Comparison of ENCODE assay signal across 10 cellular contexts in the genomic region with DNA sequence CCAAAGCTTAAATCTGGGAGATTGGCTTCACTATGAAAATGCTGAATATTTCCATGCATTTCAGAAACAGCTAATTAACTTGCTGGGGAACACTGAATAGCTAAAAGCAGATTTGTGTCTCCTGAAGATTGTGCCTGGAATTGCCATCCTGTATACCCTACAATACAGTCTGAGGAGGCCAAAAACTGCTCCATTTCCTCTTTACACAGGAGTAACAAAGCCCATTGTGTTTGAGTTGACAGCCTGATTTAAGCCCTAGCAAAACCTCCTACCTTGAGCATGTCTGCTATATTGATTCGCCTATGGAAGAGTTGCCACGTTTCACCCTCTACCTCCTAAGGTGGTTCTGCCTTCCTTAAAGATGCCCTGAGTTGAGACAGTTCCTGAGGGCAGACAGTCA. TPM values are rescaled to one million over a fixed set of nuclear protein-coding genes. Genes with fewer than 3 reads are reported as not detected.
DNase-seq lines count a peak whose midpoint lies in the region; ATAC-seq and TF ChIP-seq lines count a peak whose summit lies in the region.
"Had no signal": no experiment of that assay in that cellular context is flagged by ENCODE, and none has a peak within 500 bp of the region (broad histone marks: within the 10 kb centered on the region; RNA-seq: fewer than 3 reads in every experiment).

No MANE protein-coding gene starts in this region.

- DNase-seq in BE2C = no peak
- DNase-seq in HFF-Myc (ENCODE audit: extremely low read depth, low read depth) = no peak
- no peak for DNase-seq in activated T-helper 1 cell treated with anti-CD3 and anti-CD28 coated beads, Interleukin-12 subunit alpha, Interleukin-12 subunit beta, Interleukin-2, Interleukin-4 antibody, amounts not matched to agents 30 ng/mL and 10 ng/mL and 1 ng/mL, durations not matched to agents 14 hours and 24 hours and 36 hours (ENCODE audit: low spot score)
- no peak for DNase-seq in inferior parietal cortex (ENCODE audit: extremely low spot score)
- DNase-seq: stimulated activated CD4-positive, alpha-beta T cell treated with anti-CD3 and anti-CD28 coated beads, Interleukin-12 subunit alpha, Interleukin-12 subunit beta, amount 100 ng/mL, for 4 hours had no signal

- intact Hi-C loops in activated T-helper 1 cell treated with anti-CD3 and anti-CD28 coated beads, Interleukin-12 subunit alpha, Interleukin-12 subunit beta, Interleukin-2, Interleukin-4 antibody, amounts not matched to agents 30 ng/mL and 10 ng/mL and 1 ng/mL, durations not matched to agents 14 hours and 24 hours and 36 hours (cut with micrococcal nuclease) = loop anchor here (1.0 to 5.0 kb wide), 8 partner anchors 33 to 550 kb away; a partner anchor contains a TSS

- H3K4me1 ChIP-seq in BE2C = no peaks in the 10 kb centered on the region; the same call in 1 of the 2 replicates
- peaks cover 0 to 18% of the 10 kb centered on the region in 2 donors for H3K4me1 ChIP-seq in muscle layer of duodenum (ENCODE audit: control insufficient read depth in 1 of 2, insufficient read depth in 2 of 2, low read length in 2 of 2)

- peaks cover 57% of the 10 kb centered on the region for H3K27me3 Mint-ChIP-seq in activated T-helper 1 cell treated with anti-CD3 and anti-CD28 coated beads, Interleukin-12 subunit alpha, Interleukin-12 subunit beta, Interleukin-2, Interleukin-4 antibody, amounts not matched to agents 30 ng/mL and 10 ng/mL and 1 ng/mL, durations not matched to agents 14 hours and 24 hours and 36 hours (ENCODE audit: insufficient read depth)

- no peaks in the 10 kb centered on the region for H3K9me3 ChIP-seq in BE2C
- no peaks in the 10 kb centered on the region for H3K9me3 ChIP-seq in muscle layer of duodenum (ENCODE audit: control insufficient read depth in 1 of 2, low read length in 2 of 2)

- H3K36me3 ChIP-seq in BE2C (no peaks in the 10 kb centered on the region), muscle layer of duodenum (ENCODE audit: control insufficient read depth in 1 of 2, insufficient read depth in 2 of 2, low read length in 2 of 2) (peaks cover 0 to 3% of the 10 kb centered on the region in 2 donors)

- ATAC-seq in HG03439 (IDR thresholded peaks at IDR 0.05; ENCODE audit: unreplicated experiment) (no peak), HG02840 (IDR thresholded peaks at IDR 0.05; ENCODE audit: low FRiP score, unreplicated experiment) (no peak), GM21528 (IDR thresholded peaks at IDR 0.05; ENCODE audit: low FRiP score, unreplicated experiment) (no peak)

- H3K27me3 ChIP-seq in BE2C (no peaks in the 10 kb centered on the region), muscle layer of duodenum (ENCODE audit: low read depth, low read length) (no peaks in the 10 kb centered on the region)

- H3K27ac Mint-ChIP-seq in activated T-helper 1 cell treated with anti-CD3 and anti-CD28 coated beads, Interleukin-12 subunit alpha, Interleukin-12 subunit beta, Interleukin-2, Interleukin-4 antibody, amounts not matched to agents 30 ng/mL and 10 ng/mL and 1 ng/mL, durations not matched to agents 14 hours and 24 hours and 36 hours = no peak overlapping the region

- H3K4me3 Mint-ChIP-seq in activated T-helper 1 cell treated with anti-CD3 and anti-CD28 coated beads, Interleukin-12 subunit alpha, Interleukin-12 subunit beta, Interleukin-2, Interleukin-4 antibody, amounts not matched to agents 30 ng/mL and 10 ng/mL and 1 ng/mL, durations not matched to agents 14 hours and 24 hours and 36 hours = peak overlapping the region; percentile 96

- no peaks in the 10 kb centered on the region for H3K9me3 Mint-ChIP-seq in activated T-helper 1 cell treated with anti-CD3 and anti-CD28 coated beads, Interleukin-12 subunit alpha, Interleukin-12 subunit beta, Interleukin-2, Interleukin-4 antibody, amounts not matched to agents 30 ng/mL and 10 ng/mL and 1 ng/mL, durations not matched to agents 14 hours and 24 hours and 36 hours

- TF ChIP-seq CTCF in BE2C (IDR thresholded peaks at IDR 0.05; ENCODE audit: low read depth, low read length) (no peak), HFF-Myc (IDR thresholded peaks at IDR 0.05; ENCODE audit: low read depth, low read length, missing control alignments) (no peak)

- no peaks in the 10 kb centered on the region for H3K36me3 Mint-ChIP-seq in activated T-helper 1 cell treated with anti-CD3 and anti-CD28 coated beads, Interleukin-12 subunit alpha, Interleukin-12 subunit beta, Interleukin-2, Interleukin-4 antibody, amounts not matched to agents 30 ng/mL and 10 ng/mL and 1 ng/mL, durations not matched to agents 14 hours and 24 hours and 36 hours (ENCODE audit: low read depth)

- H3K4me1 Mint-ChIP-seq in activated T-helper 1 cell treated with anti-CD3 and anti-CD28 coated beads, Interleukin-12 subunit alpha, Interleukin-12 subunit beta, Interleukin-2, Interleukin-4 antibody, amounts not matched to agents 30 ng/mL and 10 ng/mL and 1 ng/mL, durations not matched to agents 14 hours and 24 hours and 36 hours (ENCODE audit: low read depth) = peaks cover 42% of the 10 kb centered on the region

- H3K4me3 ChIP-seq in BE2C (ENCODE audit: low read depth, low read length) (peak overlapping the region; percentile 68), HFF-Myc (replicated peaks; ENCODE audit: low read depth, low read length) (peak overlapping the region; percentile 68), muscle layer of duodenum (ENCODE audit: low read depth in 1 of 2, low read length in 2 of 2) (peak overlapping the region; percentile 87 to 91)

- H3K27ac ChIP-seq in muscle layer of duodenum (ENCODE audit: low read length) = peak overlapping the region; percentile 46

RNA-seq across cellular contexts. Expression of a gene that starts 1.5 kb away (rescaled TPM):
- polyA plus RNA-seq in BE2C (2012; ENCODE audit: insufficient read depth, insufficient read length, low read depth) = 4.2 TPM
- total RNA-seq in activated T-helper 1 cell treated with anti-CD3 and anti-CD28 coated beads, Interleukin-12 subunit alpha, Interleukin-12 subunit beta, Interleukin-2, Interleukin-4 antibody, amounts not matched to agents 30 ng/mL and 10 ng/mL and 1 ng/mL, durations not matched to agents 14 hours and 24 hours and 36 hours = 3.6 TPM in 2 replicates

RNA-seq across cellular contexts. Expression of a gene that starts 40.9 kb away (rescaled TPM):
- polyA plus RNA-seq in BE2C (2012; ENCODE audit: insufficient read depth, insufficient read length, low read depth) = not detected
- not detected in 2 replicates for total RNA-seq in activated T-helper 1 cell treated with anti-CD3 and anti-CD28 coated beads, Interleukin-12 subunit alpha, Interleukin-12 subunit beta, Interleukin-2, Interleukin-4 antibody, amounts not matched to agents 30 ng/mL and 10 ng/mL and 1 ng/mL, durations not matched to agents 14 hours and 24 hours and 36 hours

RNA-seq across cellular contexts. Expression of a gene that starts 42.3 kb away (rescaled TPM):
- polyA plus RNA-seq in BE2C (2012; ENCODE audit: insufficient read depth, insufficient read length, low read depth) = not detected
- not detected in 2 replicates for total RNA-seq in activated T-helper 1 cell treated with anti-CD3 and anti-CD28 coated beads, Interleukin-12 subunit alpha, Interleukin-12 subunit beta, Interleukin-2, Interleukin-4 antibody, amounts not matched to agents 30 ng/mL and 10 ng/mL and 1 ng/mL, durations not matched to agents 14 hours and 24 hours and 36 hours
- total RNA-seq: bronchial epithelial cell had no signal
